Comparison of ENCODE assay signal across 8 cellular contexts in the genomic region with DNA sequence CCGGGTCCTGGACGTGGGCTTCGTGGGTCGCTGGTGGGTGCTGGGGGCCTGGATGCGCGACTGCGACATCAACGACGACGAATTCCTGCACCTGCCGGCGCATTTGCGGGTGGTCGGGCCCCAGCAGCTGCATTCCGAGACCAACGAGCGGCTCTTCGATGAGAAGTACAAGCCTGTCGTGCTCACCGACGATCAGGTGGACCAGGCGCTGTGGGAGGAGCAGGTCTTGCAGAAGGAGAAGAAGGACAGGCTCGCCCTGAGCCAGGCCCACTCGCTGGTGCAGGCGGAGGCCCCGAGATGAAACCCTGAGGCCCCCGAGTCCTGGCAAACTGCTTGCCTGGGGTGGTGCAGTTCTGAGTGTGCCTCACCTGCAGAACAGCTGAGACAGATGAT. TPM values are rescaled to one million over a fixed set of nuclear protein-coding genes. Genes with fewer than 3 reads are reported as not detected.
DNase-seq lines count a peak whose midpoint lies in the region; ATAC-seq and TF ChIP-seq lines count a peak whose summit lies in the region.

No MANE protein-coding gene starts in this region.

- H3K9me3 Mint-ChIP-seq in activated CD4-positive, alpha-beta T cell treated with anti-CD3 and anti-CD28 coated beads, Interleukin-2, amount 10 ng/mL, durations not matched to agents 7 days and 5 days, result no peaks in the 10 kb centered on the region
- no peaks in the 10 kb centered on the region for H3K9me3 Mint-ChIP-seq in activated naive CD8-positive, alpha-beta T cell treated with anti-CD3 and anti-CD28 coated beads, Interleukin-2, amount 10 ng/mL, durations not matched to agents 7 days and 5 days

- WGBS in thyroid gland, 2 donors, result 7 to 23% methylated on average over 5 to 13 of the region's 27 CpGs

- peak overlapping the region; percentile 95 for H3K4me3 Mint-ChIP-seq in activated CD4-positive, alpha-beta T cell treated with anti-CD3 and anti-CD28 coated beads, Interleukin-2, amount 10 ng/mL, durations not matched to agents 7 days and 5 days
- peak overlapping the region; percentile 81 for H3K4me3 Mint-ChIP-seq in activated naive CD8-positive, alpha-beta T cell treated with anti-CD3 and anti-CD28 coated beads, Interleukin-2, amount 10 ng/mL, durations not matched to agents 7 days and 5 days

- peak overlapping the region; percentile 71 to 95 (median 94) for H3K4me3 ChIP-seq in thyroid gland (replicated peaks in 1 of 3)

- no peaks in the 10 kb centered on the region for H3K27me3 ChIP-seq in thyroid gland

- CTCF ChIA-PET in activated CD4-positive, alpha-beta T cell treated with anti-CD3 and anti-CD28 coated beads, Interleukin-2, amount 10 ng/mL, durations not matched to agents 7 days and 5 days (lab: Charles Lee), result interaction anchor here (1.1 to 2.1 kb wide), 4 partner anchors 12 to 90 kb away, joined by 3 to 16 read pairs (median 4); no protein-coding TSS in a partner anchor

- H3K4me1 Mint-ChIP-seq in activated CD4-positive, alpha-beta T cell treated with anti-CD3 and anti-CD28 coated beads, Interleukin-2, amount 10 ng/mL, durations not matched to agents 7 days and 5 days, result peaks cover 31% of the 10 kb centered on the region
- H3K4me1 Mint-ChIP-seq in activated naive CD8-positive, alpha-beta T cell treated with anti-CD3 and anti-CD28 coated beads, Interleukin-2, amount 10 ng/mL, durations not matched to agents 7 days and 5 days, result peaks cover 12% of the 10 kb centered on the region

- H3K4me1 ChIP-seq in thyroid gland, result peaks cover 15 to 19% of the 10 kb centered on the region in 2 donors

- no peak for TF ChIP-seq POLR2A in thyroid gland (IDR thresholded peaks at IDR 0.05)

- H3K27ac Mint-ChIP-seq in activated CD4-positive, alpha-beta T cell treated with anti-CD3 and anti-CD28 coated beads, Interleukin-2, amount 10 ng/mL, durations not matched to agents 7 days and 5 days, result peak overlapping the region; percentile 72
- H3K27ac Mint-ChIP-seq in activated naive CD8-positive, alpha-beta T cell treated with anti-CD3 and anti-CD28 coated beads, Interleukin-2, amount 10 ng/mL, durations not matched to agents 7 days and 5 days, result no peak overlapping the region

- peaks cover 15% of the 10 kb centered on the region for H3K36me3 Mint-ChIP-seq in activated CD4-positive, alpha-beta T cell treated with anti-CD3 and anti-CD28 coated beads, Interleukin-2, amount 10 ng/mL, durations not matched to agents 7 days and 5 days (ENCODE audit: low read depth)
- no peaks in the 10 kb centered on the region for H3K36me3 Mint-ChIP-seq in activated naive CD8-positive, alpha-beta T cell treated with anti-CD3 and anti-CD28 coated beads, Interleukin-2, amount 10 ng/mL, durations not matched to agents 7 days and 5 days

- intact Hi-C loops in left colon (cut with DNase I, micrococcal nuclease), result no loop called here
- intact Hi-C loops in thyroid gland (cut with DNase I), result loop anchor here (10.0 kb wide), 1 partner anchor 55 kb away; the partner anchor contains the start of gene CARM1

- H3K36me3 ChIP-seq in thyroid gland, result peaks cover 4 to 5% of the 10 kb centered on the region in 2 donors

- DNase-seq in activated CD4-positive, alpha-beta T cell treated with anti-CD3 and anti-CD28 coated beads, Interleukin-2, amount 10 ng/mL, durations not matched to agents 7 days and 5 days, result no peak
- no peak for DNase-seq in activated CD4-positive, alpha-beta T cell treated with anti-CD3 and anti-CD28 coated beads, Interleukin-2, amount 50 U/mL, for 1 hour
- peak; percentile 42 for DNase-seq in activated naive CD8-positive, alpha-beta T cell treated with anti-CD3 and anti-CD28 coated beads, Interleukin-2, amount 10 ng/mL, durations not matched to agents 7 days and 5 days
- peak; percentile 32 to 42 for DNase-seq in left colon
- DNase-seq in thyroid gland, result no peak
- no peak for DNase-seq in NCI-H2171 (lab: John Stamatoyannopoulos, UW)
- no peak for DNase-seq in hypothalamus (lab: John Stamatoyannopoulos, UW)

- H3K27ac ChIP-seq in thyroid gland, result peak overlapping the region in 2 of 3 donors; percentile 74 to 75

- H3K27me3 Mint-ChIP-seq in activated CD4-positive, alpha-beta T cell treated with anti-CD3 and anti-CD28 coated beads, Interleukin-2, amount 10 ng/mL, durations not matched to agents 7 days and 5 days, result no peaks in the 10 kb centered on the region
- H3K27me3 Mint-ChIP-seq in activated naive CD8-positive, alpha-beta T cell treated with anti-CD3 and anti-CD28 coated beads, Interleukin-2, amount 10 ng/mL, durations not matched to agents 7 days and 5 days, result no peaks in the 10 kb centered on the region

- no peak for ATAC-seq in activated naive CD8-positive, alpha-beta T cell treated with anti-CD3 and anti-CD28 coated beads, Interleukin-2, amount 10 ng/mL, durations not matched to agents 7 days and 5 days (ENCODE audit: low read depth)
- ATAC-seq in left colon (peak; percentile 9), HG02970 (IDR thresholded peaks at IDR 0.05; ENCODE audit: low FRiP score, unreplicated experiment) (no peak)

- TF ChIP-seq CTCF in thyroid gland (IDR thresholded peaks at IDR 0.05), result no peak

- POLR2A ChIA-PET in activated CD4-positive, alpha-beta T cell treated with anti-CD3 and anti-CD28 coated beads, Interleukin-2, amount 10 ng/mL, durations not matched to agents 7 days and 5 days (lab: Charles Lee), result interaction anchor here (0.6 kb wide), 1 partner anchor 735 kb away, joined by 3 read pairs; no protein-coding TSS in a partner anchor
- POLR2A ChIA-PET in activated naive CD8-positive, alpha-beta T cell treated with anti-CD3 and anti-CD28 coated beads, Interleukin-2, amount 10 ng/mL, durations not matched to agents 7 days and 5 days (lab: Charles Lee), result interaction anchor here (0.6 to 1.5 kb wide), 6 partner anchors 31 to 812 kb away, joined by 3 to 5 read pairs (median 3); partner anchors contain the start of genes CARM1, ELAVL3, LDLR and SMARCA4

- H3K9me3 ChIP-seq in thyroid gland, result no peaks in the 10 kb centered on the region

RNA-seq across cellular contexts. Expression of gene TIMM29, which starts 0.8 kb away (rescaled TPM):
- total RNA-seq in activated CD4-positive, alpha-beta T cell treated with anti-CD3 and anti-CD28 coated beads, Interleukin-2, amount 10 ng/mL, durations not matched to agents 7 days and 5 days, result 10 to 100 TPM; 17.5 to 22.3 TPM
- 10 to 100 TPM; 29.7 to 31.3 TPM for total RNA-seq in activated naive CD8-positive, alpha-beta T cell treated with anti-CD3 and anti-CD28 coated beads, Interleukin-2, amount 10 ng/mL, durations not matched to agents 7 days and 5 days
- total RNA-seq in left colon (10 to 100 TPM; 23.0 to 24.6 TPM), thyroid gland (10 to 100 TPM; 19.6 to 39.5 (median 33.4) TPM)

RNA-seq across cellular contexts. Expression of gene YIPF2, which starts 1.0 kb away (rescaled TPM):
- 10 to 100 TPM; 19.9 to 23.3 TPM for total RNA-seq in activated CD4-positive, alpha-beta T cell treated with anti-CD3 and anti-CD28 coated beads, Interleukin-2, amount 10 ng/mL, durations not matched to agents 7 days and 5 days
- total RNA-seq in activated naive CD8-positive, alpha-beta T cell treated with anti-CD3 and anti-CD28 coated beads, Interleukin-2, amount 10 ng/mL, durations not matched to agents 7 days and 5 days, result 10 to 100 TPM; 21.7 to 24.7 TPM
- 10 to 100 TPM; 57.8 to 64.8 TPM for total RNA-seq in left colon
- 100 to 1,000 TPM in 2 of 4 donors, 10 to 100 TPM in 2; 85.1 to 127 (median 104) TPM for total RNA-seq in thyroid gland

RNA-seq across cellular contexts. Expression of gene SMARCA4, which starts 31.4 kb away (rescaled TPM):
- 100 to 1,000 TPM; 111 to 115 TPM for total RNA-seq in activated CD4-positive, alpha-beta T cell treated with anti-CD3 and anti-CD28 coated beads, Interleukin-2, amount 10 ng/mL, durations not matched to agents 7 days and 5 days
- 100 to 1,000 TPM in 1 of 2 experiments, 10 to 100 TPM in 1; 99.9 to 107 TPM for total RNA-seq in activated naive CD8-positive, alpha-beta T cell treated with anti-CD3 and anti-CD28 coated beads, Interleukin-2, amount 10 ng/mL, durations not matched to agents 7 days and 5 days
- total RNA-seq in left colon (10 to 100 TPM; 68.7 to 98.6 TPM), thyroid gland (100 to 1,000 TPM in 2 of 4 donors, 10 to 100 TPM in 2; 49.4 to 108 (median 89.0) TPM)

RNA-seq across cellular contexts. Expression of gene CARM1, which starts 58.0 kb away (rescaled TPM):
- total RNA-seq in activated CD4-positive, alpha-beta T cell treated with anti-CD3 and anti-CD28 coated beads, Interleukin-2, amount 10 ng/mL, durations not matched to agents 7 days and 5 days, result 10 to 100 TPM; 32.4 to 34.3 TPM
- 10 to 100 TPM; 28.3 to 31.5 TPM for total RNA-seq in activated naive CD8-positive, alpha-beta T cell treated with anti-CD3 and anti-CD28 coated beads, Interleukin-2, amount 10 ng/mL, durations not matched to agents 7 days and 5 days
- 10 to 100 TPM; 48.3 to 58.3 TPM for total RNA-seq in left colon
- total RNA-seq in thyroid gland, result 10 to 100 TPM; 12.2 to 14.8 (median 13.1) TPM

Comparison
In these comparisons a context has a peak if more than half of its experiments do, and no peak if none do; other contexts are left out.
1. DNase-seq: peak in activated naive CD8-positive, alpha-beta T cell treated with anti-CD3 and anti-CD28 coated beads, Interleukin-2, amount 10 ng/mL, durations not matched to agents 7 days and 5 days (single experiment) and left colon (2 of 2); none in activated CD4-positive, alpha-beta T cell treated with anti-CD3 and anti-CD28 coated beads, Interleukin-2, amount 10 ng/mL, durations not matched to agents 7 days and 5 days (single experiment), activated CD4-positive, alpha-beta T cell treated with anti-CD3 and anti-CD28 coated beads, Interleukin-2, amount 50 U/mL, for 1 hour (single experiment), thyroid gland (0 of 2), NCI-H2171 (single experiment) and hypothalamus (0 of 51).